ENCODE assay signal across 12 cellular contexts in genomic region chr17:42363767-42364585, GRCh38. TPM values are rescaled to one million over a fixed set of nuclear protein-coding genes. Genes with fewer than 3 reads are reported as not detected.
DNase-seq lines count a peak whose midpoint lies in the region; ATAC-seq lines count a peak whose summit lies in the region.
"Had no signal": no experiment of that assay in that cellular context is flagged by ENCODE, and none has a peak within 500 bp of the region (broad histone marks: within the 10 kb centered on the region; RNA-seq: fewer than 3 reads in every experiment).

No MANE protein-coding gene starts in this region.

- POLR2A ChIA-PET in T-cell (lab: Charles Lee): interaction anchor here in 1 of 2 donors (0.7 kb wide), 1 partner anchor 32 kb away, joined by 4 read pairs; no protein-coding TSS in a partner anchor

- H3K4me3 Mint-ChIP-seq in T-cell: peak overlapping the region in 1 of 3 donors; percentile 27
- H3K4me3 Mint-ChIP-seq in central memory CD8-positive, alpha-beta T cell: no peak overlapping the region

- in situ Hi-C loops in ACHN (cut with HindIII; ENCODE audit: low pct_ligation_motif_present, low pct_unique_long_range_greater_than_20kb, low sequenced_read_pairs): no loop called here

- ATAC-seq in T-cell (replicated peaks in 1 of 4): peak in 1 of 4 experiments; percentile 31
- ATAC-seq in central memory CD8-positive, alpha-beta T cell (replicated peaks; ENCODE audit: extremely low read depth, poor library complexity, severe bottlenecking): no peak

- H3K4me1 Mint-ChIP-seq in T-cell: peaks cover 72 to 83% (median 80%) of the 10 kb centered on the region in 3 donors
- H3K4me1 Mint-ChIP-seq in central memory CD8-positive, alpha-beta T cell: peaks cover 70% of the 10 kb centered on the region

- H3K9me3 Mint-ChIP-seq in T-cell: no peaks in the 10 kb centered on the region
- no peaks in the 10 kb centered on the region for H3K9me3 Mint-ChIP-seq in central memory CD8-positive, alpha-beta T cell

- peaks cover 31% of the 10 kb centered on the region for H3K36me3 Mint-ChIP-seq in T-cell
- peaks cover 6% of the 10 kb centered on the region for H3K36me3 Mint-ChIP-seq in central memory CD8-positive, alpha-beta T cell (ENCODE audit: insufficient read depth)

- CTCF ChIA-PET in T-cell (lab: Charles Lee): interaction anchor here in 1 of 2 donors (1.1 kb wide), 1 partner anchor 12 kb away, joined by 3 read pairs; no protein-coding TSS in a partner anchor

- no peaks in the 10 kb centered on the region for H3K27me3 Mint-ChIP-seq in T-cell
- no peaks in the 10 kb centered on the region for H3K27me3 Mint-ChIP-seq in central memory CD8-positive, alpha-beta T cell

- DNase-seq in EH (ENCODE audit: low read depth) (peak; percentile 83), T-cell (no peak), non-pigmented ciliary epithelial cell (ENCODE audit: low read depth) (peak; percentile 40), ACHN (no peak), head of caudate nucleus (no peak), NCI-H524 treated with DMSO at 0.1 percent for 48 hours (lab: John Stamatoyannopoulos, UW) (no peak), NCI-H1092 (lab: John Stamatoyannopoulos, UW) (no peak)
- DNase-seq in central memory CD8-positive, alpha-beta T cell (ENCODE audit: low spot score in 2 of 2): no peak
- DNase-seq: DND-41, H7, islet precursor cell, NCI-H1436 had no signal

- intact Hi-C loops in head of caudate nucleus (cut with DNase I): no loop called here

- peak overlapping the region; percentile 63 to 89 for H3K27ac Mint-ChIP-seq in T-cell
- H3K27ac Mint-ChIP-seq in central memory CD8-positive, alpha-beta T cell (ENCODE audit: low read depth): peak overlapping the region; percentile 0

RNA-seq across cellular contexts. Expression of gene STAT3, which starts 24.3 kb away (rescaled TPM):
- total RNA-seq in T-cell: 100 to 1,000 TPM; 113 to 242 (median 129) TPM

RNA-seq across cellular contexts. Expression of gene CAVIN1, which starts 59.1 kb away (rescaled TPM):
- total RNA-seq in T-cell: 1 to 10 TPM in 4 of 5 donors, under 1 TPM in 1; 0.83 to 2.3 (median 2.1) TPM

Comparison
In these comparisons a context has a peak if more than half of its experiments do, and no peak if none do; other contexts are left out.
1. DNase-seq: peak in EH (single experiment) and non-pigmented ciliary epithelial cell (single experiment); none in T-cell (0 of 34), central memory CD8-positive, alpha-beta T cell (0 of 2), ACHN (single experiment), head of caudate nucleus (0 of 42), NCI-H524 treated with DMSO at 0.1 percent for 48 hours (single experiment) and NCI-H1092 (single experiment).